In genomic region chr10:122376364-122376961, GRCh38 we compare ENCODE assay signal across 1 cellular context.
TF ChIP-seq lines count a peak whose summit lies in the region.

No MANE protein-coding gene starts in this region.

TF ChIP-seq in HepG2, 621 proteins besides CTCF, POLR2A, EP300 and RAD21 (continued from another document):
- TF ChIP-seq, protein P1, sequence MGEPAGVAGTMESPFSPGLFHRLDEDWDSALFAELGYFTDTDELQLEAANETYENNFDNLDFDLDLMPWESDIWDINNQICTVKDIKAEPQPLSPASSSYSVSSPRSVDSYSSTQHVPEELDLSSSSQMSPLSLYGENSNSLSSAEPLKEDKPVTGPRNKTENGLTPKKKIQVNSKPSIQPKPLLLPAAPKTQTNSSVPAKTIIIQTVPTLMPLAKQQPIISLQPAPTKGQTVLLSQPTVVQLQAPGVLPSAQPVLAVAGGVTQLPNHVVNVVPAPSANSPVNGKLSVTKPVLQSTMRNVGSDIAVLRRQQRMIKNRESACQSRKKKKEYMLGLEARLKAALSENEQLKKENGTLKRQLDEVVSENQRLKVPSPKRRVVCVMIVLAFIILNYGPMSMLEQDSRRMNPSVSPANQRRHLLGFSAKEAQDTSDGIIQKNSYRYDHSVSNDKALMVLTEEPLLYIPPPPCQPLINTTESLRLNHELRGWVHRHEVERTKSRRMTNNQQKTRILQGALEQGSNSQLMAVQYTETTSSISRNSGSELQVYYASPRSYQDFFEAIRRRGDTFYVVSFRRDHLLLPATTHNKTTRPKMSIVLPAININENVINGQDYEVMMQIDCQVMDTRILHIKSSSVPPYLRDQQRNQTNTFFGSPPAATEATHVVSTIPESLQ (CRISPR knock-in tag; conservative IDR thresholded peaks at IDR 0.05): no peak
- TF ChIP-seq MAFF (IDR thresholded peaks at IDR 0.05; ENCODE audit: low read depth, low read length): no peak
- no peak for TF ChIP-seq ZNF552 (CRISPR knock-in tag; IDR thresholded peaks at IDR 0.05; ENCODE audit: borderline replicate concordance)
- TF ChIP-seq, protein P2, sequence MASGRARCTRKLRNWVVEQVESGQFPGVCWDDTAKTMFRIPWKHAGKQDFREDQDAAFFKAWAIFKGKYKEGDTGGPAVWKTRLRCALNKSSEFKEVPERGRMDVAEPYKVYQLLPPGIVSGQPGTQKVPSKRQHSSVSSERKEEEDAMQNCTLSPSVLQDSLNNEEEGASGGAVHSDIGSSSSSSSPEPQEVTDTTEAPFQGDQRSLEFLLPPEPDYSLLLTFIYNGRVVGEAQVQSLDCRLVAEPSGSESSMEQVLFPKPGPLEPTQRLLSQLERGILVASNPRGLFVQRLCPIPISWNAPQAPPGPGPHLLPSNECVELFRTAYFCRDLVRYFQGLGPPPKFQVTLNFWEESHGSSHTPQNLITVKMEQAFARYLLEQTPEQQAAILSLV (CRISPR knock-in tag; IDR thresholded peaks at IDR 0.05; ENCODE audit: borderline replicate concordance): no peak
- TF ChIP-seq ESRRA (CRISPR knock-in tag; IDR thresholded peaks at IDR 0.05; ENCODE audit: low read depth): no peak
- TF ChIP-seq ONECUT2 (CRISPR knock-in tag; IDR thresholded peaks at IDR 0.05): no peak
- TF ChIP-seq NFE2L2 (IDR thresholded peaks at IDR 0.05; ENCODE audit: low read length): no peak
- no peak for TF ChIP-seq HCFC1 (IDR thresholded peaks at IDR 0.05; ENCODE audit: low read depth, low read length)
